Comparison of ENCODE assay signal across 21 cellular contexts in genomic region chr7:35250452-35250851, GRCh38. TPM values are rescaled to one million over a fixed set of nuclear protein-coding genes. Genes with fewer than 3 reads are reported as not detected.
DNase-seq lines count a peak whose midpoint lies in the region; ATAC-seq, FAIRE-seq and TF ChIP-seq lines count a peak whose summit lies in the region.
"Had no signal": no experiment of that assay in that cellular context is flagged by ENCODE, and none has a peak within 500 bp of the region (broad histone marks: within the 10 kb centered on the region; RNA-seq: fewer than 3 reads in every experiment).

No MANE protein-coding gene starts in this region.

- CTCF ChIA-PET in SK-N-SH (lab: Yijun Ruan, JAX): interaction anchor here (1.0 to 2.1 kb wide), 5 partner anchors 9 to 375 kb away, joined by 3 to 7 read pairs (median 4); no protein-coding TSS in a partner anchor
- CTCF ChIA-PET in H1 (lab: Charles Lee; ENCODE audit: partially characterized antibody): interaction anchor here (0.8 to 2.5 kb wide), 6 partner anchors 12 to 288 kb away, joined by 3 to 9 read pairs (median 4); no protein-coding TSS in a partner anchor

- H3K79me1 ChIP-seq in H1 (ENCODE audit: low read depth, low read length): no peaks in the 10 kb centered on the region

- H3K23me2 ChIP-seq in H1 (ENCODE audit: low read depth, low read length): peaks cover 14% of the 10 kb centered on the region; the same call in 1 of the 2 replicates

- peaks cover 15 to 20% of the 10 kb centered on the region in 2 experiments for H3K36me3 ChIP-seq in SK-N-SH (replicated peaks in 1 of 2; ENCODE audit: control insufficient read depth in 1 of 2, insufficient read depth in 2 of 2, low read length in 1 of 2)
- H3K36me3 ChIP-seq in BE2C: peaks cover 53% of the 10 kb centered on the region
- no peaks in the 10 kb centered on the region for H3K36me3 ChIP-seq in H1 (ENCODE audit: control insufficient read depth in 2 of 4, insufficient read depth in 4 of 4, low read length in 3 of 4)
- H3K36me3 ChIP-seq in iPS-15b (ENCODE audit: control insufficient read depth, insufficient read depth, low read length): no peaks in the 10 kb centered on the region
- H3K36me3 ChIP-seq: MG63 had no signal

- ATAC-seq in SK-N-SH treated with all-trans-retinoic acid at 6 μM for 48 hours (no peak), GM18498 (IDR thresholded peaks at IDR 0.05; ENCODE audit: unreplicated experiment) (no peak)

- TF ChIP-seq CTCF in SK-N-SH (IDR thresholded peaks at IDR 0.05): no peak
- TF ChIP-seq CTCF in BE2C (IDR thresholded peaks at IDR 0.05; ENCODE audit: low read depth, low read length): no peak
- no peak for TF ChIP-seq CTCF in H1 (IDR thresholded peaks at IDR 0.05; ENCODE audit: control extremely low read depth in 1 of 3, insufficient read depth in 1 of 3, low read depth in 1 of 3, low read length in 3 of 3)

- TF ChIP-seq POLR2A in H1 (IDR thresholded peaks at IDR 0.05; ENCODE audit: control extremely low read depth in 1 of 2, low read depth in 2 of 2, low read length in 2 of 2): no peak

- FAIRE-seq in H1 (lab: Jason Lieb, UNC): no peak

- H3K79me2 ChIP-seq in SK-N-SH (ENCODE audit: insufficient read depth) (peaks cover 36% of the 10 kb centered on the region), H1 (ENCODE audit: control insufficient read depth in 1 of 2, insufficient read depth in 2 of 2, low read length in 2 of 2) (no peaks in the 10 kb centered on the region)

- peaks cover 4% of the 10 kb centered on the region for H3F3A ChIP-seq in SK-N-SH (replicated peaks; ENCODE audit: insufficient read depth)

- H2BK15ac ChIP-seq in H1 (ENCODE audit: low read length): no peak overlapping the region

- H4K5ac ChIP-seq in H1 (ENCODE audit: insufficient read length, low read depth, low read length): no peak overlapping the region

- H3K56ac ChIP-seq in H1 (replicated peaks; ENCODE audit: insufficient read length, low read depth, low read length): no peak overlapping the region

- no peak overlapping the region for H2BK12ac ChIP-seq in H1 (ENCODE audit: low read depth, low read length)

- no peaks in the 10 kb centered on the region for H3K27me3 ChIP-seq in SK-N-SH (ENCODE audit: insufficient read depth)
- H3K27me3 ChIP-seq in BE2C: no peaks in the 10 kb centered on the region; the same call in 1 of the 2 replicates
- H3K27me3 ChIP-seq in H1 (replicated peaks in 1 of 4; ENCODE audit: control insufficient read depth in 3 of 4, extremely low read depth in 1 of 4, insufficient read depth in 3 of 4, low read length in 3 of 4): peaks cover 53 to 82% (median 72%) of the 10 kb centered on the region in 4 experiments
- peaks cover 94% of the 10 kb centered on the region for H3K27me3 ChIP-seq in iPS-15b (ENCODE audit: control insufficient read depth, insufficient read depth, low read length)
- H3K27me3 ChIP-seq: MG63 had no signal

- H4K91ac ChIP-seq in H1 (replicated peaks; ENCODE audit: insufficient read length, low read length): no peak overlapping the region

- TF ChIP-seq EP300 in SK-N-SH (IDR thresholded peaks at IDR 0.05; ENCODE audit: borderline replicate concordance in 1 of 2, low read depth in 1 of 2, low read length in 1 of 2) (no peak), H1 (IDR thresholded peaks at IDR 0.05; ENCODE audit: borderline replicate concordance in 1 of 2, low read depth in 2 of 2, low read length in 2 of 2) (no peak)

- H3K9me3 ChIP-seq in SK-N-SH (no peaks in the 10 kb centered on the region), BE2C (no peaks in the 10 kb centered on the region; the same call in 1 of the 2 replicates), H1 (ENCODE audit: insufficient read depth in 2 of 2, low read depth in 1 of 2, low read length in 1 of 2) (no peaks in the 10 kb centered on the region), iPS-15b (ENCODE audit: control insufficient read depth, insufficient read depth, low read length) (no peaks in the 10 kb centered on the region)
- H3K9me3 ChIP-seq: MG63 had no signal

- H3K9ac ChIP-seq in SK-N-SH (no peak overlapping the region), H1 (replicated peaks in 1 of 4; ENCODE audit: extremely low read depth in 1 of 4, low read depth in 3 of 4, low read length in 3 of 4) (no peak overlapping the region), iPS-15b (ENCODE audit: low read depth, low read length) (no peak overlapping the region)

- POLR2A ChIA-PET in SK-N-SH (lab: Yijun Ruan, JAX): no interaction called here
- POLR2A ChIA-PET in H1 (lab: Charles Lee; ENCODE audit: partially characterized antibody): interaction anchor here (4.9 kb wide), 1 partner anchor 11 kb away, joined by 35 read pairs; no protein-coding TSS in a partner anchor

- H3K9me2 ChIP-seq in SK-N-SH: no peaks in the 10 kb centered on the region

- TF ChIP-seq RAD21 in SK-N-SH (IDR thresholded peaks at IDR 0.05; ENCODE audit: low read length): no peak
- TF ChIP-seq RAD21 in H1 (IDR thresholded peaks at IDR 0.05 in 1 of 2, conservative IDR thresholded peaks at IDR 0.05 in 1 of 2; ENCODE audit: low read depth in 2 of 2, low read length in 2 of 2): no peak

- H3K27ac ChIP-seq in SK-N-SH (ENCODE audit: low read depth in 2 of 2, low read length in 1 of 2) (no peak overlapping the region), H1 (ENCODE audit: low read depth, low read length) (no peak overlapping the region)
- H3K27ac ChIP-seq: 22Rv1 had no signal

- no peak overlapping the region for H2AK5ac ChIP-seq in H1 (ENCODE audit: low read depth, low read length)

- WGBS in SK-N-SH (ENCODE audit: low lambda C conversion rate): 92% methylated on average over 2 of the region's 2 CpGs
- 10% methylated on average over 2 of the region's 2 CpGs; no CpG with 5 or more reads in 1 of the 2 experiments for WGBS in H1 (ENCODE audit: extremely low coverage in 1 of 2, insufficient coverage in 1 of 2, insufficient read length in 1 of 2, insufficient replicate concordance in 2 of 2, low coverage in 1 of 2, low lambda C conversion rate in 2 of 2, missing lambda C conversion rate in 1 of 2), 2 experiments

- no peak overlapping the region for H3K4ac ChIP-seq in H1 (replicated peaks; ENCODE audit: insufficient read length, low read depth, low read length)

- no peak overlapping the region; a peak in 1 of 4 replicates for H3K4me3 ChIP-seq in SK-N-SH (ENCODE audit: low read depth in 2 of 2, low read length in 1 of 2)
- H3K4me3 ChIP-seq in BE2C (ENCODE audit: low read depth, low read length): peak overlapping the region; percentile 83
- no peak overlapping the region for H3K4me3 ChIP-seq in H1 (ENCODE audit: extremely low read depth in 1 of 4, insufficient read depth in 2 of 4, low read depth in 3 of 4, low read length in 4 of 4)
- H3K4me3 ChIP-seq in iPS-15b (ENCODE audit: low read depth, low read length): peak overlapping the region; percentile 1
- H3K4me3 ChIP-seq: MG63 had no signal

- no peak overlapping the region for H3K14ac ChIP-seq in H1 (ENCODE audit: insufficient read length)

- no peak overlapping the region for H2AFZ ChIP-seq in SK-N-SH (ENCODE audit: low read depth)
- H2AFZ ChIP-seq in H1 (ENCODE audit: low read length): no peak overlapping the region

- H3K23ac ChIP-seq in H1 (ENCODE audit: insufficient read length): no peak overlapping the region

- no peak overlapping the region for H4K8ac ChIP-seq in H1 (ENCODE audit: extremely low read depth, insufficient read depth, low read length)

- H4K20me1 ChIP-seq in SK-N-SH (ENCODE audit: insufficient read depth) (no peaks in the 10 kb centered on the region; the same call in 1 of the 2 replicates), H1 (replicated peaks in 1 of 2; ENCODE audit: control insufficient read depth in 1 of 2, insufficient read depth in 2 of 2, low read length in 2 of 2) (peaks cover 4 to 9% of the 10 kb centered on the region in 2 experiments)

- H3K4me2 ChIP-seq in SK-N-SH (peak overlapping the region; percentile 98; the same call in 1 of the 2 replicates), H1 (ENCODE audit: insufficient read depth in 1 of 2, low read depth in 2 of 2, low read length in 2 of 2) (peak overlapping the region in 1 of 2 experiments; percentile 96; a peak in 1 of 4 replicates)

- no peak overlapping the region for H2BK5ac ChIP-seq in H1 (ENCODE audit: low read depth, low read length)

- no peak overlapping the region for H2BK20ac ChIP-seq in H1 (ENCODE audit: low read length)

- peaks cover 17 to 61% of the 10 kb centered on the region in 2 experiments for H3K4me1 ChIP-seq in SK-N-SH (ENCODE audit: control insufficient read depth in 1 of 2, insufficient read depth in 2 of 2, low read depth in 1 of 2, low read length in 1 of 2)
- peaks cover 16% of the 10 kb centered on the region for H3K4me1 ChIP-seq in BE2C
- H3K4me1 ChIP-seq in H1 (replicated peaks in 1 of 4; ENCODE audit: control insufficient read depth in 3 of 4, insufficient read depth in 4 of 4, low read length in 3 of 4): peaks cover 2 to 14% (median 8%) of the 10 kb centered on the region in 4 experiments
- H3K4me1 ChIP-seq in iPS-15b (ENCODE audit: control insufficient read depth, insufficient read depth, low read length): peaks cover 8% of the 10 kb centered on the region

- H2BK120ac ChIP-seq in H1 (replicated peaks; ENCODE audit: low read depth, low read length): no peak overlapping the region

- H3K18ac ChIP-seq in H1 (ENCODE audit: extremely low read depth, low read length): no peak overlapping the region

- no peak for DNase-seq in SK-N-SH
- DNase-seq in BE2C: no peak
- no peak for DNase-seq in H1 (ENCODE audit: low read depth in 1 of 2, low spot score in 2 of 2)
- no peak for DNase-seq in NCI-H1092 (lab: John Stamatoyannopoulos, UW)
- no peak for DNase-seq in UCSD-AML1 (lab: John Stamatoyannopoulos, UW; ENCODE audit: unreplicated experiment)
- DNase-seq: DMS153, DND-41, GOT3, HCEC 1CT, IMR-90, KG1, MG63, NCI-H2029, NCI-H446, NCI-H524 treated with DMSO at 0.1 percent for 48 hours, NCI-H774 had no signal

TF ChIP-seq in SK-N-SH treated with all-trans-retinoic acid at 6 μM for 48 hours, 23 proteins besides CTCF, POLR2A, EP300 and RAD21 (continues in another document):
- TF ChIP-seq ISL1 (CRISPR knock-in tag; IDR thresholded peaks at IDR 0.05): no peak

TF ChIP-seq in H1, 55 proteins besides CTCF, POLR2A, EP300 and RAD21 (continues in another document):
- no peak for TF ChIP-seq GABPA (IDR thresholded peaks at IDR 0.05; ENCODE audit: borderline replicate concordance, insufficient read depth, low read length)

RNA-seq across cellular contexts. Expression of gene TBX20, which starts 3.4 kb away (rescaled TPM):
- polyA plus RNA-seq in SK-N-SH (2012; rRNA removed) (1.0 and 1.5 TPM in 2 replicates), H1 (2011; rRNA removed) (0.08 TPM in 2 replicates)
- 0.62 and 0.80 TPM in 2 replicates for polyA plus RNA-seq in SK-N-SH (2012; cell fraction: cytosol; rRNA removed)
- polyA plus RNA-seq in SK-N-SH (2012; cell fraction: nucleus; rRNA removed): 1.0 and 1.1 TPM in 2 replicates
- polyA plus RNA-seq in BE2C (2012; ENCODE audit: insufficient read depth, insufficient read length, low read depth): 8.8 TPM
- total RNA-seq in H1 (2021; fragmentation: NEBNext Ultra II Directional; extraction: Animal tissue kit (Norgen Biotek cat#: 25700)): 0.26 and 0.29 TPM in 2 replicates
- polyA plus RNA-seq in H1 (2011; cell fraction: cytosol; rRNA removed): 0.09 TPM
- 0.07 TPM for polyA plus RNA-seq in H1 (2011; cell fraction: nucleus; rRNA removed)
- polyA plus RNA-seq in H1 (2012, experiment 1 of 2): 0.09 TPM in 3 of 4 replicates, not detected in the other
- not detected for polyA plus RNA-seq in H1 (2012, experiment 2 of 2)
- 0.08 TPM for polyA plus RNA-seq in H1 (2013, experiment 1 of 2)
- 0.11 TPM for polyA plus RNA-seq in H1 (2013, experiment 2 of 2)
- 0.20 and 0.69 TPM in 2 replicates for polyA minus RNA-seq in H1 (2011; rRNA and poly(A)+ RNA removed)
- not detected for polyA minus RNA-seq in H1 (2011; cell fraction: cytosol; rRNA and poly(A)+ RNA removed)
- 1.8 TPM for polyA minus RNA-seq in H1 (2011; cell fraction: nucleus; rRNA and poly(A)+ RNA removed)
- polyA plus RNA-seq: BJ had no signal

Comparison
In these comparisons a context has a peak if more than half of its experiments do, and no peak if none do; other contexts are left out.
1. H3K4me3 ChIP-seq: peak in BE2C (single experiment) and iPS-15b (single experiment); none in SK-N-SH (0 of 2) and H1 (0 of 4).